In genomic region chr11:44096360-44097188, GRCh38 we compare ENCODE assay signal across 8 cellular contexts. TPM values are rescaled to one million over a fixed set of nuclear protein-coding genes. Genes with fewer than 3 reads are reported as not detected.
DNase-seq lines count a peak whose midpoint lies in the region; ATAC-seq and TF ChIP-seq lines count a peak whose summit lies in the region.

No MANE protein-coding gene starts in this region.

- H3K4me1 ChIP-seq in HEK293 (ENCODE audit: control insufficient read depth, insufficient read depth, low read length) (no peaks in the 10 kb centered on the region), rectal smooth muscle tissue (ENCODE audit: control insufficient read depth, insufficient read depth, low read length) (peaks cover 7% of the 10 kb centered on the region)

- CTCF ChIA-PET in BJ (lab: Yijun Ruan, JAX): interaction anchor here (0.9 to 1.5 kb wide), 3 partner anchors 14 to 462 kb away, joined by 3 to 4 read pairs (median 3); no protein-coding TSS in a partner anchor
- CTCF ChIA-PET in HEK293 (lab: Yijun Ruan, JAX): interaction anchor here (0.8 kb wide), 1 partner anchor 14 kb away, joined by 7 read pairs; no protein-coding TSS in a partner anchor

- H3K9ac ChIP-seq in rectal smooth muscle tissue (ENCODE audit: low read length): peak overlapping the region; percentile 72

- DNase-seq in BJ (ENCODE audit: low read depth): no peak
- DNase-seq in glomerular visceral epithelial cell (ENCODE audit: extremely low spot score): peak; percentile 18
- DNase-seq in effector CD8-positive, alpha-beta T cell (lab: John Stamatoyannopoulos, UW): no peak

- ATAC-seq in HG02884 (IDR thresholded peaks at IDR 0.05; ENCODE audit: unreplicated experiment): no peak
- ATAC-seq in HG03565 (IDR thresholded peaks at IDR 0.05; ENCODE audit: unreplicated experiment): no peak

- H3K4me3 ChIP-seq in BJ (ENCODE audit: low read depth, low read length) (peak overlapping the region; percentile 93), HEK293 (ENCODE audit: low read depth, low read length) (peak overlapping the region; percentile 95), rectal smooth muscle tissue (ENCODE audit: low read length) (peak overlapping the region; percentile 87)

- H3K9me3 ChIP-seq in HEK293 (ENCODE audit: control insufficient read depth, insufficient read depth, low read depth, low read length): no peaks in the 10 kb centered on the region

- H3K27ac ChIP-seq in HEK293 (ENCODE audit: extremely low read depth, low read depth, low read length): no peak overlapping the region
- H3K27ac ChIP-seq in VCaP: peak overlapping the region; percentile 84
- no peak overlapping the region for H3K27ac ChIP-seq in rectal smooth muscle tissue (ENCODE audit: low read depth, low read length)

- POLR2A ChIA-PET in BJ (lab: Charles Lee): interaction anchor here (0.7 kb wide), 1 partner anchor 41 kb away, joined by 7 read pairs; no protein-coding TSS in a partner anchor
- POLR2A ChIA-PET in HEK293 (lab: Yijun Ruan, JAX): no interaction called here

- no peak for TF ChIP-seq CTCF in BJ (IDR thresholded peaks at IDR 0.05; ENCODE audit: insufficient read depth, low read depth, low read length)
- no peak for TF ChIP-seq CTCF in HEK293 (tag by site-specific recombination; IDR thresholded peaks at IDR 0.05)
- TF ChIP-seq CTCF in VCaP (conservative IDR thresholded peaks at IDR 0.05): no peak

- H3K27me3 ChIP-seq in BJ (ENCODE audit: control insufficient read depth, insufficient read depth, low read length) (no peaks in the 10 kb centered on the region; the same call in 1 of the 2 replicates), rectal smooth muscle tissue (ENCODE audit: control insufficient read depth, insufficient read depth, low read length) (no peaks in the 10 kb centered on the region)

- H3K36me3 ChIP-seq in BJ (ENCODE audit: control insufficient read depth, insufficient read depth, low read length): no peaks in the 10 kb centered on the region
- peaks cover 0 to 11% of the 10 kb centered on the region in 2 experiments; a peak in 1 of 3 replicates for H3K36me3 ChIP-seq in HEK293 (ENCODE audit: control insufficient read depth in 2 of 2, insufficient read depth in 1 of 2, low read length in 2 of 2)
- no peaks in the 10 kb centered on the region for H3K36me3 ChIP-seq in rectal smooth muscle tissue (ENCODE audit: control insufficient read depth, insufficient read depth, low read length)

TF ChIP-seq in HEK293, 187 proteins besides CTCF, POLR2A, EP300 and RAD21 (continues in another document):
- TF ChIP-seq EGR2 (tag by site-specific recombination; IDR thresholded peaks at IDR 0.05; ENCODE audit: low read depth) (no peak), SP2 (tag by site-specific recombination; IDR thresholded peaks at IDR 0.05) (0 out of 2 replicates have a peak, but pooled peaks have one; percentile 7), SALL2 (tag by site-specific recombination; IDR thresholded peaks at IDR 0.05; ENCODE audit: borderline replicate concordance) (no peak), ZFP37 (tag by site-specific recombination; IDR thresholded peaks at IDR 0.05) (no peak), ZBTB11 (tag by site-specific recombination; conservative IDR thresholded peaks at IDR 0.05; ENCODE audit: low read depth) (peak; percentile 51; the same call in 1 of the 2 replicates), ZNF391 (tag by site-specific recombination; IDR thresholded peaks at IDR 0.05; ENCODE audit: borderline replicate concordance, low read depth) (no peak), ZNF645 (tag by site-specific recombination; IDR thresholded peaks at IDR 0.05) (no peak), ZNF747 (tag by site-specific recombination; IDR thresholded peaks at IDR 0.05) (no peak), ZNF335 (tag by site-specific recombination; conservative IDR thresholded peaks at IDR 0.05) (peak; percentile 95), ZBTB8A (tag by site-specific recombination; IDR thresholded peaks at IDR 0.05) (no peak), ZNF239 (tag by site-specific recombination; IDR thresholded peaks at IDR 0.05) (no peak), ZNF837 (tag by site-specific recombination; IDR thresholded peaks at IDR 0.05) (no peak), ZBTB20 (tag by site-specific recombination; IDR thresholded peaks at IDR 0.05) (peak; percentile 55), ZNF529 (tag by site-specific recombination; IDR thresholded peaks at IDR 0.05; ENCODE audit: insufficient replicate concordance) (no peak), ZNF660 (tag by site-specific recombination; IDR thresholded peaks at IDR 0.05) (peak; percentile 61; the same call in 1 of the 2 replicates), ZNF571 (tag by site-specific recombination; IDR thresholded peaks at IDR 0.05) (no peak), BCL6B (tag by site-specific recombination; IDR thresholded peaks at IDR 0.05) (no peak), GLI2 (tag by site-specific recombination; IDR thresholded peaks at IDR 0.05; ENCODE audit: borderline replicate concordance, low read depth) (no peak)
- TF ChIP-seq, protein P1, sequence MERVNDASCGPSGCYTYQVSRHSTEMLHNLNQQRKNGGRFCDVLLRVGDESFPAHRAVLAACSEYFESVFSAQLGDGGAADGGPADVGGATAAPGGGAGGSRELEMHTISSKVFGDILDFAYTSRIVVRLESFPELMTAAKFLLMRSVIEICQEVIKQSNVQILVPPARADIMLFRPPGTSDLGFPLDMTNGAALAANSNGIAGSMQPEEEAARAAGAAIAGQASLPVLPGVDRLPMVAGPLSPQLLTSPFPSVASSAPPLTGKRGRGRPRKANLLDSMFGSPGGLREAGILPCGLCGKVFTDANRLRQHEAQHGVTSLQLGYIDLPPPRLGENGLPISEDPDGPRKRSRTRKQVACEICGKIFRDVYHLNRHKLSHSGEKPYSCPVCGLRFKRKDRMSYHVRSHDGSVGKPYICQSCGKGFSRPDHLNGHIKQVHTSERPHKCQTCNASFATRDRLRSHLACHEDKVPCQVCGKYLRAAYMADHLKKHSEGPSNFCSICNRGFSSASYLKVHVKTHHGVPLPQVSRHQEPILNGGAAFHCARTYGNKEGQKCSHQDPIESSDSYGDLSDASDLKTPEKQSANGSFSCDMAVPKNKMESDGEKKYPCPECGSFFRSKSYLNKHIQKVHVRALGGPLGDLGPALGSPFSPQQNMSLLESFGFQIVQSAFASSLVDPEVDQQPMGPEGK (tag by site-specific recombination; IDR thresholded peaks at IDR 0.05): peak; percentile 45; the same call in 1 of the 2 replicates

RNA-seq across cellular contexts. Expression of gene EXT2, which starts 1.1 kb away (rescaled TPM):
- 171 and 196 TPM in 2 replicates for polyA plus RNA-seq in BJ (2011; rRNA removed)
- 98.3 and 182 TPM in 2 replicates for polyA minus RNA-seq in BJ (2011; rRNA and poly(A)+ RNA removed)

RNA-seq across cellular contexts. Expression of gene ACCS, which starts 30.5 kb away (rescaled TPM):
- 8.1 and 13.7 TPM in 2 replicates for polyA plus RNA-seq in BJ (2011; rRNA removed)
- 4.2 and 5.8 TPM in 2 replicates for polyA minus RNA-seq in BJ (2011; rRNA and poly(A)+ RNA removed)

RNA-seq across cellular contexts. Expression of gene ACCSL, which starts 48.8 kb away (rescaled TPM):
- polyA plus RNA-seq in BJ (2011; rRNA removed): 0.04 TPM in 1 of 2 replicates, not detected in the other
- polyA minus RNA-seq in BJ (2011; rRNA and poly(A)+ RNA removed): not detected in 2 replicates
